15 cellular contexts compared by ENCODE assay signal in the genomic region with DNA sequence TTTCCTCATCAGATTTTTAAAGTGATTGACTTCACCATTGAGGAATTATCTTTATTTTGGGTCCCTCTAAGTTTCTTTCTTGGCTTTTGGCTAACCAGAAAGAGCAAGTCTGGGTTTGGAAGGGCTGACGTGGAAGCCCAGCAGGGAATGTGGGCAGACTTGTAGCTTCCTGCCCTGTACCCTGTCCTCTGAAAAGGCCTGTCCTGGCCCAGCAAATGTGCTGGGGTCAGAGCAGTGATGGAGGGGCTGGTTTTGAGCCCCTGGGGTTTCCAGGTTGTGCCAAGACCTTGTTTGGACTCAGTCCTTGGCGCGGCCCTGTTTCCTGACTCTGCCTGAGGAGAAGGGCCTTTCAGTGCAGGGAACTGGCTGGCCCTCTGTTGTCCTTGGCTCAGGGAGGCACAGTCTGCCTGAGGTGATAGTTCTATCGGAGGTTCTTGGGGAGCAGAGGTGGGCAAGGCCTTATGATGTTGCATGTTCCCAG.
DNase-seq lines count a peak whose midpoint lies in the region; ATAC-seq and TF ChIP-seq lines count a peak whose summit lies in the region.
"Had no signal": no experiment of that assay in that cellular context is flagged by ENCODE, and none has a peak within 500 bp of the region (broad histone marks: within the 10 kb centered on the region; RNA-seq: fewer than 3 reads in every experiment).

No MANE protein-coding gene starts in this region.

- peak overlapping the region in 10 of 11 experiments; percentile 41 to 79 (median 64); a peak in 19 of 22 replicates for H3K4me2 ChIP-seq in BLaER1 treated with 17β-estradiol and CSF1 and Interleukin-3, amounts not matched to agents 10 nM and 100 nM

- intact Hi-C loops in psoas muscle (cut with DNase I) = loop anchor here in 1 of 2 donors (2.0 to 5.0 kb wide), 3 partner anchors 42 to 71 kb away; no protein-coding TSS in a partner anchor

- peaks cover 38 to 94% (median 81%) of the 10 kb centered on the region in 11 experiments for H3K36me3 ChIP-seq in BLaER1 treated with 17β-estradiol and CSF1 and Interleukin-3, amounts not matched to agents 10 nM and 100 nM
- H3K36me3 ChIP-seq in psoas muscle (ENCODE audit: insufficient read depth in 1 of 2, low read depth in 1 of 2) = peaks cover 0 to 20% of the 10 kb centered on the region in 2 donors

- peak overlapping the region in 2 of 11 experiments; percentile 1 to 11; a peak in 1 of 22 replicates for H3K27ac ChIP-seq in BLaER1 treated with 17β-estradiol and CSF1 and Interleukin-3, amounts not matched to agents 10 nM and 100 nM
- H3K27ac ChIP-seq in psoas muscle = peak overlapping the region; percentile 93

- DNase-seq in astrocyte of the cerebellum (ENCODE audit: low read depth) = peak; percentile 50
- peak; percentile 59 for DNase-seq in fibroblast of peridontal ligament (ENCODE audit: extremely low read depth)
- DNase-seq in psoas muscle = peak in 1 of 2 donors; percentile 21
- no peak for DNase-seq in activated gamma-delta T cell (lab: John Stamatoyannopoulos, UW)
- DNase-seq in activated effector memory CD4-positive, alpha-beta T cell treated with anti-CD3 and anti-CD28 coated beads, Interleukin-2, amount 50 U/mL, for 16 hours = no peak
- no peak for DNase-seq in medulla oblongata (ENCODE audit: extremely low spot score)
- DNase-seq in DMS 273 (lab: John Stamatoyannopoulos, UW; ENCODE audit: unreplicated experiment) = no peak
- DNase-seq: activated CD4-positive, alpha-beta T cell treated with anti-CD3 and anti-CD28 coated beads for 1 hour; activated T-cell treated with anti-CD3 and anti-CD28 coated beads, Interleukin-2, amount 50 U/mL, for 1 hour; KBM-7; naive thymus-derived CD4-positive, alpha-beta T cell; NCI-H2029 treated with DMSO at 0.1 percent for 48 hours; NK-92 treated with Interleukin-12 subunit alpha and Interleukin-12 subunit beta, amount 100 ng/mL, for 24 hours; stimulated activated CD4-positive, alpha-beta T cell treated with anti-CD3 and anti-CD28 coated beads, Interleukin-12 subunit alpha, Interleukin-12 subunit beta, amount 100 ng/mL, for 4 hours had no signal

- WGBS in psoas muscle, 3 donors = 72 to 89% (median 85%) methylated on average over 4 of the region's 4 CpGs

- in situ Hi-C loops in astrocyte of the cerebellum (cut with HindIII; ENCODE audit: low sequenced_read_pairs) = no loop called here

- no peaks in the 10 kb centered on the region for H3K9me3 ChIP-seq in BLaER1 treated with 17β-estradiol and CSF1 and Interleukin-3, amounts not matched to agents 10 nM and 100 nM (replicated peaks in 1 of 11)
- no peaks in the 10 kb centered on the region for H3K9me3 ChIP-seq in psoas muscle

- no peak for TF ChIP-seq CTCF in astrocyte of the cerebellum (IDR thresholded peaks at IDR 0.05; ENCODE audit: low read depth, low read length, missing control alignments)
- TF ChIP-seq CTCF in psoas muscle (IDR thresholded peaks at IDR 0.05) = no peak

- no peak overlapping the region for H3K4me3 ChIP-seq in BLaER1 treated with 17β-estradiol and CSF1 and Interleukin-3, amounts not matched to agents 10 nM and 100 nM
- H3K4me3 ChIP-seq in astrocyte of the cerebellum (ENCODE audit: low read depth, low read length) = no peak overlapping the region
- H3K4me3 ChIP-seq in psoas muscle = no peak overlapping the region

- H3K27me3 ChIP-seq in BLaER1 treated with 17β-estradiol and CSF1 and Interleukin-3, amounts not matched to agents 10 nM and 100 nM = no peaks in the 10 kb centered on the region
- no peaks in the 10 kb centered on the region for H3K27me3 ChIP-seq in psoas muscle (ENCODE audit: insufficient read depth in 3 of 3, low read length in 2 of 3)

- peaks cover 0 to 95% (median 70%) of the 10 kb centered on the region in 11 experiments; a peak in 18 of 22 replicates for H4K20me1 ChIP-seq in BLaER1 treated with 17β-estradiol and CSF1 and Interleukin-3, amounts not matched to agents 10 nM and 100 nM

- H3K4me1 ChIP-seq in BLaER1 treated with 17β-estradiol and CSF1 and Interleukin-3, amounts not matched to agents 10 nM and 100 nM = peaks cover 24 to 42% (median 34%) of the 10 kb centered on the region in 10 experiments
- H3K4me1 ChIP-seq in psoas muscle = peaks cover 46% of the 10 kb centered on the region

- no peak for ATAC-seq in psoas muscle
- ATAC-seq: naive thymus-derived CD4-positive, alpha-beta T cell had no signal

- 0 out of 22 replicates have a peak overlapping the region, but pooled peaks of 1 of the 11 experiments have one; percentile 25 for H3K9ac ChIP-seq in BLaER1 treated with 17β-estradiol and CSF1 and Interleukin-3, amounts not matched to agents 10 nM and 100 nM

Comparison
In these comparisons a context has a peak if more than half of its experiments do, and no peak if none do; other contexts are left out.
1. DNase-seq: peak in astrocyte of the cerebellum (single experiment) and fibroblast of peridontal ligament (single experiment); none in activated gamma-delta T cell (single experiment), activated effector memory CD4-positive, alpha-beta T cell treated with anti-CD3 and anti-CD28 coated beads, Interleukin-2, amount 50 U/mL, for 16 hours (single experiment), medulla oblongata (single experiment) and DMS 273 (single experiment).